1 cellular context compared by ENCODE assay signal in genomic region chr3:52084954-52085730, GRCh38.
TF ChIP-seq lines count a peak whose summit lies in the region.

No MANE protein-coding gene starts in this region.

TF ChIP-seq in H1, 55 proteins besides CTCF, POLR2A, EP300 and RAD21:
- TF ChIP-seq CHD2 (IDR thresholded peaks at IDR 0.05; ENCODE audit: low read length) (no peak), MAX (IDR thresholded peaks at IDR 0.05) (0 out of 2 replicates have a peak, but pooled peaks have one; percentile 11), BRCA1 (IDR thresholded peaks at IDR 0.05; ENCODE audit: low read depth, low read length) (no peak), BACH1 (IDR thresholded peaks at IDR 0.05; ENCODE audit: low read length) (no peak), TAF1 (IDR thresholded peaks at IDR 0.05; ENCODE audit: low read depth, low read length) (no peak), YY1 (IDR thresholded peaks at IDR 0.05; ENCODE audit: low read depth, low read length) (no peak), SP2 (IDR thresholded peaks at IDR 0.05; ENCODE audit: low read length) (no peak)
TF ChIP-seq in H1: peak in this region for 1.
